Comparison of ENCODE assay signal across 8 cellular contexts in genomic region chr10:111360260-111360925, GRCh38.
DNase-seq lines count a peak whose midpoint lies in the region; ATAC-seq and TF ChIP-seq lines count a peak whose summit lies in the region.

No MANE protein-coding gene starts in this region.

- no peaks in the 10 kb centered on the region for H3K4me1 Mint-ChIP-seq in activated naive CD8-positive, alpha-beta T cell treated with anti-CD3 and anti-CD28 coated beads, Interleukin-2, amount 10 ng/mL, durations not matched to agents 7 days and 5 days
- H3K4me1 Mint-ChIP-seq in CD14-positive monocyte = no peaks in the 10 kb centered on the region

- no peaks in the 10 kb centered on the region for H3K36me3 ChIP-seq in uterus

- no peaks in the 10 kb centered on the region for H3K9me3 Mint-ChIP-seq in activated naive CD8-positive, alpha-beta T cell treated with anti-CD3 and anti-CD28 coated beads, Interleukin-2, amount 10 ng/mL, durations not matched to agents 7 days and 5 days
- H3K9me3 Mint-ChIP-seq in CD14-positive monocyte = no peaks in the 10 kb centered on the region

- DNase-seq in NCI-H1436 treated with DMSO at 0.1 percent for 48 hours (lab: John Stamatoyannopoulos, UW) (peak; percentile 8), kidney glomerular epithelial cell (lab: John Stamatoyannopoulos, UW) (peak; percentile 1), uterus (peak in 1 of 2 donors; percentile 13), CD14-positive monocyte (ENCODE audit: low spot score) (no peak)
- DNase-seq in activated naive CD8-positive, alpha-beta T cell treated with anti-CD3 and anti-CD28 coated beads, Interleukin-2, amount 10 ng/mL, durations not matched to agents 7 days and 5 days = no peak

- no peak overlapping the region for H3K27ac Mint-ChIP-seq in activated naive CD8-positive, alpha-beta T cell treated with anti-CD3 and anti-CD28 coated beads, Interleukin-2, amount 10 ng/mL, durations not matched to agents 7 days and 5 days
- H3K27ac Mint-ChIP-seq in CD14-positive monocyte = no peak overlapping the region

- ATAC-seq in GM18517 (IDR thresholded peaks at IDR 0.05; ENCODE audit: unreplicated experiment) (peak; percentile 94), HG02885 (IDR thresholded peaks at IDR 0.05; ENCODE audit: poor library complexity, unreplicated experiment) (peak; percentile 99)
- ATAC-seq in activated naive CD8-positive, alpha-beta T cell treated with anti-CD3 and anti-CD28 coated beads, Interleukin-2, amount 10 ng/mL, durations not matched to agents 7 days and 5 days (ENCODE audit: low read depth) = peak; percentile 66

- intact Hi-C loops in uterus (cut with DNase I; ENCODE audit: low total_unique reads) = no loop called here
- intact Hi-C loops in CD14-positive monocyte (cut with micrococcal nuclease) = no loop called here

- H3K4me3 Mint-ChIP-seq in activated naive CD8-positive, alpha-beta T cell treated with anti-CD3 and anti-CD28 coated beads, Interleukin-2, amount 10 ng/mL, durations not matched to agents 7 days and 5 days = no peak overlapping the region
- no peak overlapping the region for H3K4me3 Mint-ChIP-seq in CD14-positive monocyte

- H3K9me3 ChIP-seq in uterus = no peaks in the 10 kb centered on the region

- TF ChIP-seq CTCF in C4-2B (conservative IDR thresholded peaks at IDR 0.05) (peak; percentile 81), uterus (IDR thresholded peaks at IDR 0.05) (peak; percentile 35 to 49 (median 48)), CD14-positive monocyte (IDR thresholded peaks at IDR 0.05) (no peak)

- H3K36me3 Mint-ChIP-seq in activated naive CD8-positive, alpha-beta T cell treated with anti-CD3 and anti-CD28 coated beads, Interleukin-2, amount 10 ng/mL, durations not matched to agents 7 days and 5 days = no peaks in the 10 kb centered on the region
- H3K36me3 Mint-ChIP-seq in CD14-positive monocyte = no peaks in the 10 kb centered on the region

- no peak overlapping the region for H3K4me3 ChIP-seq in uterus

- H3K27ac ChIP-seq in C4-2B = no peak overlapping the region
- H3K27ac ChIP-seq in uterus = no peak overlapping the region

- H3K27me3 ChIP-seq in uterus = no peaks in the 10 kb centered on the region

- POLR2A ChIA-PET in activated naive CD8-positive, alpha-beta T cell treated with anti-CD3 and anti-CD28 coated beads, Interleukin-2, amount 10 ng/mL, durations not matched to agents 7 days and 5 days (lab: Charles Lee) = no interaction called here

- no peak for TF ChIP-seq POLR2A in uterus (IDR thresholded peaks at IDR 0.05)

- peaks cover 8% of the 10 kb centered on the region for H3K27me3 Mint-ChIP-seq in activated naive CD8-positive, alpha-beta T cell treated with anti-CD3 and anti-CD28 coated beads, Interleukin-2, amount 10 ng/mL, durations not matched to agents 7 days and 5 days
- H3K27me3 Mint-ChIP-seq in CD14-positive monocyte (ENCODE audit: low read depth in 3 of 3) = peaks cover 0 to 4% (median 3%) of the 10 kb centered on the region in 3 donors

- H3K4me1 ChIP-seq in uterus = no peaks in the 10 kb centered on the region

Comparison
In these comparisons a context has a peak if more than half of its experiments do, and no peak if none do; other contexts are left out.
1. DNase-seq: peak in NCI-H1436 treated with DMSO at 0.1 percent for 48 hours (single experiment) and kidney glomerular epithelial cell (single experiment); none in activated naive CD8-positive, alpha-beta T cell treated with anti-CD3 and anti-CD28 coated beads, Interleukin-2, amount 10 ng/mL, durations not matched to agents 7 days and 5 days (single experiment) and CD14-positive monocyte (single experiment).
2. Peak in every context shown above with its lines, with median percentiles within 50 percentile points of each other: ATAC-seq.